In genomic region chr22:19143967-19144400, GRCh38 we compare ENCODE assay signal across 6 cellular contexts. TPM values are rescaled to one million over a fixed set of nuclear protein-coding genes. Genes with fewer than 3 reads are reported as not detected.
DNase-seq lines count a peak whose midpoint lies in the region; ATAC-seq and TF ChIP-seq lines count a peak whose summit lies in the region.

No MANE protein-coding gene starts in this region.

- no peak for DNase-seq in BE2C
- DNase-seq in LoVo (ENCODE audit: low spot score): peak; percentile 15
- DNase-seq in dermis blood vessel endothelial cell: peak; percentile 28
- DNase-seq in retinal pigment epithelial cell (ENCODE audit: low read depth): no peak
- no peak for DNase-seq in NCI-H524 (lab: John Stamatoyannopoulos, UW)

- TF ChIP-seq CTCF in BE2C (IDR thresholded peaks at IDR 0.05; ENCODE audit: low read depth, low read length): no peak
- TF ChIP-seq CTCF in retinal pigment epithelial cell (conservative IDR thresholded peaks at IDR 0.05; ENCODE audit: low read depth, low read length): no peak

- H3K4me3 ChIP-seq in BE2C (ENCODE audit: low read depth, low read length) (peak overlapping the region; percentile 98), retinal pigment epithelial cell (ENCODE audit: low read length) (peak overlapping the region; percentile 71)

- H3K27me3 ChIP-seq in BE2C: peaks cover 19% of the 10 kb centered on the region

- peaks cover 31% of the 10 kb centered on the region for H3K36me3 ChIP-seq in BE2C

- no peaks in the 10 kb centered on the region for H3K4me1 ChIP-seq in BE2C

- no peak for ATAC-seq in HG02852 (IDR thresholded peaks at IDR 0.05; ENCODE audit: unreplicated experiment)

- no peaks in the 10 kb centered on the region for H3K9me3 ChIP-seq in BE2C

RNA-seq across cellular contexts. Expression of gene ESS2, which starts 0.5 kb away (rescaled TPM):
- 40.2 TPM for polyA plus RNA-seq in BE2C (2012; ENCODE audit: insufficient read depth, insufficient read length, low read depth)
- total RNA-seq in dermis blood vessel endothelial cell: 12.7 and 14.6 TPM in 2 replicates

RNA-seq across cellular contexts. Expression of gene GSC2, which starts 6.1 kb away (rescaled TPM):
- polyA plus RNA-seq in BE2C (2012; ENCODE audit: insufficient read depth, insufficient read length, low read depth): not detected
- total RNA-seq in dermis blood vessel endothelial cell: not detected in 2 replicates

RNA-seq across cellular contexts. Expression of gene TSSK2, which starts 12.9 kb away (rescaled TPM):
- polyA plus RNA-seq in BE2C (2012; ENCODE audit: insufficient read depth, insufficient read length, low read depth): 6.5 TPM
- not detected in 2 replicates for total RNA-seq in dermis blood vessel endothelial cell

RNA-seq across cellular contexts. Expression of gene DGCR2, which starts 21.8 kb away (rescaled TPM):
- polyA plus RNA-seq in BE2C (2012; ENCODE audit: insufficient read depth, insufficient read length, low read depth): 69.5 TPM
- 56.2 and 71.2 TPM in 2 replicates for total RNA-seq in dermis blood vessel endothelial cell

RNA-seq across cellular contexts. Expression of gene SLC25A1, which starts 34.6 kb away (rescaled TPM):
- 81.0 TPM for polyA plus RNA-seq in BE2C (2012; ENCODE audit: insufficient read depth, insufficient read length, low read depth)
- 87.3 and 175 TPM in 2 replicates for total RNA-seq in dermis blood vessel endothelial cell

Comparison
In these comparisons a context has a peak if more than half of its experiments do, and no peak if none do; other contexts are left out.
1. DNase-seq: peak in LoVo (single experiment) and dermis blood vessel endothelial cell (single experiment); none in BE2C (single experiment), retinal pigment epithelial cell (single experiment) and NCI-H524 (0 of 2).